19 cellular contexts compared by ENCODE assay signal in genomic region chr7:117217121-117217520, GRCh38.
DNase-seq lines count a peak whose midpoint lies in the region; ATAC-seq, FAIRE-seq and TF ChIP-seq lines count a peak whose summit lies in the region.
"Had no signal": no experiment of that assay in that cellular context is flagged by ENCODE, and none has a peak within 500 bp of the region (broad histone marks: within the 10 kb centered on the region; RNA-seq: fewer than 3 reads in every experiment).

No MANE protein-coding gene starts in this region.

- H3K36me3 ChIP-seq in SK-N-SH (replicated peaks in 1 of 2; ENCODE audit: control insufficient read depth in 1 of 2, insufficient read depth in 2 of 2, low read length in 1 of 2) (peaks cover 0 to 32% of the 10 kb centered on the region in 2 experiments), smooth muscle cell (ENCODE audit: low read depth) (no peaks in the 10 kb centered on the region)

- 57% methylated on average over 2 of the region's 2 CpGs for WGBS in SK-N-SH (ENCODE audit: low lambda C conversion rate)
- 3% methylated on average over 2 of the region's 2 CpGs for WGBS in smooth muscle cell (ENCODE audit: low lambda C conversion rate)

- CTCF ChIA-PET in SK-N-SH (lab: Yijun Ruan, JAX) = interaction anchor here (0.6 kb wide), 1 partner anchor 121 kb away, joined by 3 read pairs; no protein-coding TSS in a partner anchor

- no peak overlapping the region for H3K4me2 ChIP-seq in SK-N-SH
- peak overlapping the region; percentile 71 for H3K4me2 ChIP-seq in smooth muscle cell
- H3K4me2 ChIP-seq: A549 had no signal

- H4K20me1 ChIP-seq in SK-N-SH (ENCODE audit: insufficient read depth) = no peaks in the 10 kb centered on the region
- H4K20me1 ChIP-seq in smooth muscle cell (ENCODE audit: low read depth) = no peaks in the 10 kb centered on the region

- peak; percentile 94 for FAIRE-seq in endometrium (lab: Jason Lieb, UNC)
- FAIRE-seq: A549, HTR-8/SVneo had no signal

- TF ChIP-seq EP300 in SK-N-SH (IDR thresholded peaks at IDR 0.05; ENCODE audit: borderline replicate concordance in 1 of 2, low read depth in 1 of 2, low read length in 1 of 2) = no peak

- H3K9me3 ChIP-seq in SK-N-SH = no peaks in the 10 kb centered on the region
- no peaks in the 10 kb centered on the region for H3K9me3 ChIP-seq in smooth muscle cell (replicated peaks; ENCODE audit: low read depth)
- H3K9me3 ChIP-seq: A549 had no signal

- H3F3A ChIP-seq in SK-N-SH (replicated peaks; ENCODE audit: insufficient read depth) = peaks cover 5% of the 10 kb centered on the region
- peaks cover 15% of the 10 kb centered on the region for H3F3A ChIP-seq in smooth muscle cell (ENCODE audit: low read depth)

- DNase-seq in EH (ENCODE audit: low read depth) = peak; percentile 66
- no peak for DNase-seq in SK-N-SH
- DNase-seq in smooth muscle cell (lab: John Stamatoyannopoulos, UW; ENCODE audit: unreplicated experiment) = no peak
- DNase-seq: C1 segment of cervical spinal cord, DMS79, H7, Karpas-422, NCI-H1417 treated with DMSO at 0.1 percent for 48 hours, NCI-H187 treated with DMSO at 0.1 percent for 48 hours, NCI-H2227 treated with DMSO at 0.1 percent for 48 hours, NCI-H524, NCI-H82, SHP77 treated with DMSO at 0.1 percent for 48 hours had no signal

- TF ChIP-seq RAD21 in SK-N-SH (IDR thresholded peaks at IDR 0.05; ENCODE audit: low read length) = no peak

- POLR2A ChIA-PET in SK-N-SH (lab: Yijun Ruan, JAX) = no interaction called here

- H3K79me2 ChIP-seq in SK-N-SH (ENCODE audit: insufficient read depth) (no peaks in the 10 kb centered on the region), smooth muscle cell (ENCODE audit: low read depth) (peaks cover 7% of the 10 kb centered on the region)

- H3K27me3 ChIP-seq in SK-N-SH (ENCODE audit: insufficient read depth) = no peaks in the 10 kb centered on the region
- H3K27me3 ChIP-seq in smooth muscle cell (ENCODE audit: low read depth) = no peaks in the 10 kb centered on the region

- H2AFZ ChIP-seq in SK-N-SH (ENCODE audit: low read depth) = no peak overlapping the region
- H2AFZ ChIP-seq in smooth muscle cell (ENCODE audit: low read depth) = no peak overlapping the region

- ATAC-seq in HG02798 (IDR thresholded peaks at IDR 0.05; ENCODE audit: poor library complexity, unreplicated experiment) = no peak
- no peak for ATAC-seq in HG03520 (IDR thresholded peaks at IDR 0.05; ENCODE audit: unreplicated experiment)
- ATAC-seq in GM18868 (IDR thresholded peaks at IDR 0.05; ENCODE audit: unreplicated experiment) = no peak
- ATAC-seq: A549 had no signal

- peak overlapping the region; percentile 9; the same call in 1 of the 2 replicates for H3K9ac ChIP-seq in SK-N-SH
- H3K9ac ChIP-seq in smooth muscle cell (ENCODE audit: low read depth) = peak overlapping the region; percentile 22

- no peak overlapping the region for H3K4me3 ChIP-seq in SK-N-SH (ENCODE audit: low read depth in 2 of 2, low read length in 1 of 2)
- no peak overlapping the region for H3K4me3 ChIP-seq in smooth muscle cell
- H3K4me3 ChIP-seq: A549 had no signal

- H3K4me1 ChIP-seq in SK-N-SH (ENCODE audit: control insufficient read depth in 1 of 2, insufficient read depth in 2 of 2, low read depth in 1 of 2, low read length in 1 of 2) (peaks cover 0 to 7% of the 10 kb centered on the region in 2 experiments; a peak in 2 of 4 replicates), smooth muscle cell (ENCODE audit: low read depth) (peaks cover 19% of the 10 kb centered on the region)
- H3K4me1 ChIP-seq: A549 had no signal

- no peak for TF ChIP-seq CTCF in SK-N-SH (IDR thresholded peaks at IDR 0.05)
- no peak for TF ChIP-seq CTCF in smooth muscle cell (IDR thresholded peaks at IDR 0.05; ENCODE audit: borderline replicate concordance, insufficient read depth, poor library complexity, severe bottlenecking)

- peak overlapping the region; percentile 48 to 72; a peak in 3 of 4 replicates for H3K27ac ChIP-seq in SK-N-SH (ENCODE audit: low read depth in 2 of 2, low read length in 1 of 2)
- H3K27ac ChIP-seq in smooth muscle cell (ENCODE audit: low read depth) = peak overlapping the region; percentile 86
- H3K27ac ChIP-seq: A549 had no signal

- H3K9me2 ChIP-seq in SK-N-SH = no peaks in the 10 kb centered on the region

TF ChIP-seq in SK-N-SH, 30 proteins besides CTCF, POLR2A, EP300 and RAD21:
- TF ChIP-seq RFX5 (IDR thresholded peaks at IDR 0.05; ENCODE audit: low read length) (no peak), FOXJ3 (CRISPR knock-in tag; IDR thresholded peaks at IDR 0.05) (no peak), EZH2phosphoT487 (IDR thresholded peaks at IDR 0.05; ENCODE audit: borderline replicate concordance, low read depth) (no peak), REST (IDR thresholded peaks at IDR 0.05; ENCODE audit: low read depth, low read length) (no peak)
